Comparison of ENCODE assay signal across 17 cellular contexts in the genomic region with DNA sequence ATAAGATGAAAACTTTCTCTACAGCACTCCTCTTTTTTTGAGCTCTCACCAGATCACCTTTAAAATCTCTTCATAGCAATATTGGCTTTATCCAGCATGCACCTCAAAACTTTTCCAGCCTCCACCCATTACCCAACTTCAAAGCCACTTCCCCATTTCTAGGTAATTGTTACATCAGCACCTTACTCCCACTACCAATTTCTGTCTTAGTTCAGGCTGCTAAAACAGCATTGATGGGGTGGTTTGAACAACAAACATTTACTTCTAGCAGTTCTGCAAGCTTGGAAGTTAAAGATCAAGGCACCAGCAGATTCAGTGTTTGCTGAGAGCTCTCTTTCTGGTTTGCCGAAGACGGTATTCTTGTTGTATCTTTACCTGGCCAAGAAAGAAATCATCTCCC.
A peak's percentile ranks its signal among the peaks of the same experiment; 100 is the strongest.
DNase-seq lines count a peak whose midpoint lies in the region; ATAC-seq and TF ChIP-seq lines count a peak whose summit lies in the region.
"Had no signal": no experiment of that assay in that cellular context is flagged by ENCODE, and none has a peak within 500 bp of the region (broad histone marks: within the 10 kb centered on the region; RNA-seq: fewer than 3 reads in every experiment).

No MANE protein-coding gene starts in this region.

- no peak for TF ChIP-seq POLR2A in NB4 (IDR thresholded peaks at IDR 0.05; ENCODE audit: extremely low read depth, insufficient read length)

- no peak for ATAC-seq in activated B cell treated with CpG ODN at 0.5 μM for 24 hours (ENCODE audit: low read depth)
- ATAC-seq in stimulated activated naive CD8-positive, alpha-beta T cell treated with anti-CD3 and anti-CD28 coated beads, Interleukin-15, amount 100 ng/mL, for 72 hours: peak; percentile 35
- no peak for ATAC-seq in HG03342 (IDR thresholded peaks at IDR 0.05; ENCODE audit: unreplicated experiment)
- no peak for ATAC-seq in GM18498 (IDR thresholded peaks at IDR 0.05; ENCODE audit: unreplicated experiment)

- peaks cover 13% of the 10 kb centered on the region for H3K9me3 Mint-ChIP-seq in activated naive CD4-positive, alpha-beta T cell treated with anti-CD3 and anti-CD28 coated beads, Interleukin-2, amount 10 ng/mL, durations not matched to agents 7 days and 5 days
- H3K9me3 Mint-ChIP-seq in activated B cell treated with CpG ODN at 0.5 μM for 24 hours: peaks cover 5% of the 10 kb centered on the region
- peaks cover 3 to 25% of the 10 kb centered on the region in 2 donors for H3K9me3 Mint-ChIP-seq in stimulated activated naive CD8-positive, alpha-beta T cell treated with anti-CD3 and anti-CD28 coated beads, Interleukin-15, amount 100 ng/mL, for 72 hours

- H3K27me3 Mint-ChIP-seq in activated naive CD4-positive, alpha-beta T cell treated with anti-CD3 and anti-CD28 coated beads, Interleukin-2, amount 10 ng/mL, durations not matched to agents 7 days and 5 days: no peaks in the 10 kb centered on the region
- H3K27me3 Mint-ChIP-seq in activated B cell treated with CpG ODN at 0.5 μM for 24 hours: no peaks in the 10 kb centered on the region
- H3K27me3 Mint-ChIP-seq in stimulated activated naive CD8-positive, alpha-beta T cell treated with anti-CD3 and anti-CD28 coated beads, Interleukin-15, amount 100 ng/mL, for 72 hours: no peaks in the 10 kb centered on the region
- H3K27me3 Mint-ChIP-seq: IgD-negative memory B cell had no signal

- no peak for TF ChIP-seq CTCF in NB4 (IDR thresholded peaks at IDR 0.05; ENCODE audit: low read depth, low read length)
- TF ChIP-seq CTCF in activated B cell treated with CpG ODN at 0.5 μM for 24 hours (IDR thresholded peaks at IDR 0.05): no peak

- intact Hi-C loops in activated B cell treated with CpG ODN at 0.5 μM for 24 hours (cut with micrococcal nuclease): no loop called here

- peak overlapping the region; percentile 0 for H3K4me3 Mint-ChIP-seq in activated naive CD4-positive, alpha-beta T cell treated with anti-CD3 and anti-CD28 coated beads, Interleukin-2, amount 10 ng/mL, durations not matched to agents 7 days and 5 days
- no peak overlapping the region for H3K4me3 Mint-ChIP-seq in activated B cell treated with CpG ODN at 0.5 μM for 24 hours
- peak overlapping the region; percentile 39 to 53 for H3K4me3 Mint-ChIP-seq in stimulated activated naive CD8-positive, alpha-beta T cell treated with anti-CD3 and anti-CD28 coated beads, Interleukin-15, amount 100 ng/mL, for 72 hours

- peak; percentile 40 for DNase-seq in activated naive CD4-positive, alpha-beta T cell treated with anti-CD3 and anti-CD28 coated beads, Interleukin-2, amount 10 ng/mL, durations not matched to agents 7 days and 5 days
- no peak for DNase-seq in activated naive CD4-positive, alpha-beta T cell treated with anti-CD3 and anti-CD28 coated beads, Interleukin-2, amount 50 U/mL, for 16 hours
- peak; percentile 87 for DNase-seq in NB4 (ENCODE audit: low read depth)
- DNase-seq in activated B cell treated with CpG ODN at 0.5 μM for 24 hours: no peak
- DNase-seq in stimulated activated naive CD8-positive, alpha-beta T cell treated with anti-CD3 and anti-CD28 coated beads, Interleukin-15, amount 100 ng/mL, for 72 hours: no peak
- no peak for DNase-seq in activated effector memory CD4-positive, alpha-beta T cell treated with Interleukin-2 at 50 U/mL for 16 hours
- DNase-seq: aorta, H7, immature natural killer cell, mesenchymal stem cell, NCI-H1436 treated with DMSO at 0.1 percent for 48 hours, NCI-H345, sigmoid colon, stomach had no signal

- H3K4me1 Mint-ChIP-seq in activated naive CD4-positive, alpha-beta T cell treated with anti-CD3 and anti-CD28 coated beads, Interleukin-2, amount 10 ng/mL, durations not matched to agents 7 days and 5 days: peaks cover 81% of the 10 kb centered on the region
- H3K4me1 Mint-ChIP-seq in activated B cell treated with CpG ODN at 0.5 μM for 24 hours: peaks cover 27% of the 10 kb centered on the region
- H3K4me1 Mint-ChIP-seq in stimulated activated naive CD8-positive, alpha-beta T cell treated with anti-CD3 and anti-CD28 coated beads, Interleukin-15, amount 100 ng/mL, for 72 hours: peaks cover 53% of the 10 kb centered on the region

- no peak overlapping the region for H3K4me3 ChIP-seq in NB4 (ENCODE audit: low read depth, low read length)
- H3K4me3 ChIP-seq: sigmoid colon, stomach had no signal

- CTCF ChIA-PET in activated naive CD4-positive, alpha-beta T cell treated with anti-CD3 and anti-CD28 coated beads, Interleukin-2, amount 10 ng/mL, durations not matched to agents 7 days and 5 days (lab: Charles Lee): interaction anchor here (0.9 to 2.0 kb wide), 3 partner anchors 8 to 115 kb away, joined by 3 to 4 read pairs (median 3); partner anchors contain the start of gene SLC39A10
- CTCF ChIA-PET in activated B cell treated with CpG ODN at 0.5 μM for 24 hours (lab: Charles Lee): no interaction called here

- H3K36me3 Mint-ChIP-seq in activated naive CD4-positive, alpha-beta T cell treated with anti-CD3 and anti-CD28 coated beads, Interleukin-2, amount 10 ng/mL, durations not matched to agents 7 days and 5 days: peaks cover 45% of the 10 kb centered on the region
- no peaks in the 10 kb centered on the region for H3K36me3 Mint-ChIP-seq in activated B cell treated with CpG ODN at 0.5 μM for 24 hours (ENCODE audit: low read depth)

- POLR2A ChIA-PET in activated B cell treated with CpG ODN at 0.5 μM for 24 hours (lab: Charles Lee): interaction anchor here (1.0 to 2.3 kb wide), 3 partner anchors 9 to 114 kb away, joined by 3 to 5 read pairs (median 4); partner anchors contain the start of gene SLC39A10

- H3K27ac Mint-ChIP-seq in activated naive CD4-positive, alpha-beta T cell treated with anti-CD3 and anti-CD28 coated beads, Interleukin-2, amount 10 ng/mL, durations not matched to agents 7 days and 5 days: peak overlapping the region; percentile 90
- peak overlapping the region; percentile 16 for H3K27ac Mint-ChIP-seq in activated B cell treated with CpG ODN at 0.5 μM for 24 hours
- H3K27ac Mint-ChIP-seq in stimulated activated naive CD8-positive, alpha-beta T cell treated with anti-CD3 and anti-CD28 coated beads, Interleukin-15, amount 100 ng/mL, for 72 hours: peak overlapping the region; percentile 0 to 87

Comparison
In these comparisons a context has a peak if more than half of its experiments do, and no peak if none do; other contexts are left out.
1. DNase-seq: peak in activated naive CD4-positive, alpha-beta T cell treated with anti-CD3 and anti-CD28 coated beads, Interleukin-2, amount 10 ng/mL, durations not matched to agents 7 days and 5 days (single experiment) and NB4 (single experiment); none in activated naive CD4-positive, alpha-beta T cell treated with anti-CD3 and anti-CD28 coated beads, Interleukin-2, amount 50 U/mL, for 16 hours (single experiment), activated B cell treated with CpG ODN at 0.5 μM for 24 hours (single experiment), stimulated activated naive CD8-positive, alpha-beta T cell treated with anti-CD3 and anti-CD28 coated beads, Interleukin-15, amount 100 ng/mL, for 72 hours (0 of 2) and activated effector memory CD4-positive, alpha-beta T cell treated with Interleukin-2 at 50 U/mL for 16 hours (single experiment).
2. H3K27ac Mint-ChIP-seq: peak in every context shown above with its lines; median percentile 90 in activated naive CD4-positive, alpha-beta T cell treated with anti-CD3 and anti-CD28 coated beads, Interleukin-2, amount 10 ng/mL, durations not matched to agents 7 days and 5 days; 44 in stimulated activated naive CD8-positive, alpha-beta T cell treated with anti-CD3 and anti-CD28 coated beads, Interleukin-15, amount 100 ng/mL, for 72 hours; 16 in activated B cell treated with CpG ODN at 0.5 μM for 24 hours.